26 cellular contexts compared by ENCODE assay signal in the genomic region with DNA sequence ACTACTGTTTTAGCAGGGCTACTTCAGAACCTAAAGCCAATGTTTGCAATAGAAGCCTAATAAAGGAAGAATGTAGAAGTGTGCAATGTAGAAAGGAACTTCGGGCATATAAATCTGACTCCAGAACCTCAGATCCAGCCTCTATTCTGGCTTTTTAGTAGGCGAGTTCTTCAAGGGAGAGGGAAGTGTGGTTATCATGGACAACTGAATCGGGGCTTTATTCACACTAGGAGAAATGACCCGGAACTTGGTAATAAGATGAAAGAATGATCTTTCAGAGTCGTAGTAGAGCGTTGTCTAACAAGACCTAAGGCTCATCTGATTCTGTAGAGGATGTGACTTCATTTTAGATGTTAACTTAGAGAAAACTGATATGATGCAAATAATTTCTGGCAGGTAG.
"Had no signal": no experiment of that assay in that cellular context is flagged by ENCODE, and none has a peak within 500 bp of the region (broad histone marks: within the 10 kb centered on the region; RNA-seq: fewer than 3 reads in every experiment).

No MANE protein-coding gene starts in this region.

- DNase-seq: activated B cell treated with CpG ODN at 0.5 μM for 24 hours; activated CD4-positive, alpha-beta T cell treated with anti-CD3 and anti-CD28 coated beads for 36 hours; activated CD4-positive, alpha-beta T cell treated with anti-CD3 and anti-CD28 coated beads, Interleukin-2, amount 50 U/mL, for 4 hours; activated CD8-positive, alpha-beta memory T cell treated with anti-CD3 and anti-CD28 coated beads for 24 hours; activated CD8-positive, alpha-beta memory T cell treated with anti-CD3 and anti-CD28 coated beads, Interleukin-2, amount 50 U/mL, for 4 hours; activated gamma-delta T cell; activated naive CD4-positive, alpha-beta T cell treated with anti-CD3 and anti-CD28 coated beads, Interleukin-2, amount 50 U/mL, for 16 hours; activated naive CD8-positive, alpha-beta T cell treated with anti-CD3 and anti-CD28 coated beads, Interleukin-2, amount 50 U/mL, for 24 hours; activated T-cell treated with anti-CD3 and anti-CD28 coated beads, Interleukin-2, amount 50 U/mL, for 4 hours; aorta; brain microvascular endothelial cell; central memory CD4-positive, alpha-beta T cell; dermis blood vessel endothelial cell; effector CD8-positive, alpha-beta T cell; glutamatergic neuron; immature natural killer cell; left ventricle myocardium inferior; mucosa of descending colon; nucleus accumbens; posterior cingulate gyrus; stimulated activated CD4-positive, alpha-beta T cell treated with anti-CD3 and anti-CD28 coated beads, Interleukin-4, amount 100 ng/mL, for 24 hours; stimulated activated naive CD4-positive, alpha-beta T cell treated with Interleukin-2 at 50 U/mL for 16 hours; T-cell; T1000; thyroid gland had no signal

- H3K27ac Mint-ChIP-seq: activated B cell treated with CpG ODN at 0.5 μM for 24 hours; activated CD4-positive, alpha-beta T cell treated with anti-CD3 and anti-CD28 coated beads for 36 hours; activated naive CD8-positive, alpha-beta T cell treated with anti-CD3 and anti-CD28 coated beads, Interleukin-2, amount 50 U/mL, for 24 hours had no signal

- H3K27me3 ChIP-seq: brain microvascular endothelial cell, hepatocyte, thyroid gland had no signal

- H3K79me2 ChIP-seq: hepatocyte had no signal

- ATAC-seq: activated CD4-positive, alpha-beta T cell treated with anti-CD3 and anti-CD28 coated beads for 36 hours; activated naive CD8-positive, alpha-beta T cell treated with anti-CD3 and anti-CD28 coated beads, Interleukin-2, amount 50 U/mL, for 24 hours; activated T-cell treated with anti-CD3 and anti-CD28 coated beads, Interleukin-2, amount 50 U/mL, for 4 hours; mucosa of descending colon; T-cell had no signal

- H3K27ac ChIP-seq: brain microvascular endothelial cell, hepatocyte, left ventricle myocardium inferior had no signal

- H3K9me3 ChIP-seq: thyroid gland had no signal

- H3K4me3 ChIP-seq: hepatocyte, left ventricle myocardium inferior, mucosa of descending colon, thyroid gland had no signal

- H3K36me3 ChIP-seq: brain microvascular endothelial cell, left ventricle myocardium inferior, thyroid gland had no signal

- H3K27me3 Mint-ChIP-seq: activated B cell treated with CpG ODN at 0.5 μM for 24 hours; activated CD4-positive, alpha-beta T cell treated with anti-CD3 and anti-CD28 coated beads for 36 hours; activated naive CD8-positive, alpha-beta T cell treated with anti-CD3 and anti-CD28 coated beads, Interleukin-2, amount 50 U/mL, for 24 hours; T-cell had no signal

- H3K4me3 Mint-ChIP-seq: activated B cell treated with CpG ODN at 0.5 μM for 24 hours; activated CD4-positive, alpha-beta T cell treated with anti-CD3 and anti-CD28 coated beads for 36 hours; activated naive CD8-positive, alpha-beta T cell treated with anti-CD3 and anti-CD28 coated beads, Interleukin-2, amount 50 U/mL, for 24 hours; activated T-cell treated with anti-CD3 and anti-CD28 coated beads, Interleukin-2, amount 50 U/mL, for 4 hours; immature natural killer cell; T-cell had no signal

- H2AFZ ChIP-seq: hepatocyte had no signal
